ENCODE assay signal across 8 cellular contexts in genomic region chr6:73969982-73970960, GRCh38.
DNase-seq lines count a peak whose midpoint lies in the region; ATAC-seq and TF ChIP-seq lines count a peak whose summit lies in the region.

No MANE protein-coding gene starts in this region.

- in situ Hi-C loops in GM23248 (cut with MboI) = no loop called here

- H3F3A ChIP-seq in GM23248 (ENCODE audit: insufficient read depth) = no peaks in the 10 kb centered on the region

- H3K4me1 ChIP-seq in GM23248 (ENCODE audit: insufficient read depth) (peaks cover 15% of the 10 kb centered on the region; the same call in 1 of the 2 replicates), endodermal cell (ENCODE audit: control insufficient read depth, insufficient read depth, low read length) (no peaks in the 10 kb centered on the region)

- H3K79me2 ChIP-seq in GM23248 (ENCODE audit: insufficient read depth) = no peaks in the 10 kb centered on the region

- no peaks in the 10 kb centered on the region for H3K4me1 Mint-ChIP-seq in endodermal cell

- no peak overlapping the region for H3K4me3 ChIP-seq in GM23248
- no peak overlapping the region for H3K4me3 ChIP-seq in endodermal cell (ENCODE audit: low read length)

- TF ChIP-seq CTCF in AG09319 (IDR thresholded peaks at IDR 0.05; ENCODE audit: low read depth, low read length) = peak; percentile 70
- peak; percentile 85 for TF ChIP-seq CTCF in endodermal cell (conservative IDR thresholded peaks at IDR 0.05)

- H3K9ac ChIP-seq in GM23248 (no peak overlapping the region), endodermal cell (ENCODE audit: extremely low read depth, low read length, poor library complexity, severe bottlenecking) (no peak overlapping the region)

- no peaks in the 10 kb centered on the region for H3K9me3 Mint-ChIP-seq in endodermal cell

- DNase-seq in AG09319 (ENCODE audit: extremely low read depth, low read depth) (no peak), GM23248 (peak; percentile 78), NCI-H69 (lab: John Stamatoyannopoulos, UW) (peak; percentile 29), endodermal cell (peak; percentile 49), midbrain (lab: John Stamatoyannopoulos, UW) (peak; percentile 9)
- no peak for DNase-seq in activated CD4-positive, alpha-beta T cell treated with anti-CD3 and anti-CD28 coated beads, Interleukin-2, amount 50 U/mL, for 48 hours

- H3K27ac Mint-ChIP-seq in endodermal cell = no peak overlapping the region

- no peaks in the 10 kb centered on the region for H3K27me3 Mint-ChIP-seq in endodermal cell (ENCODE audit: insufficient read depth)

- no peaks in the 10 kb centered on the region for H3K36me3 ChIP-seq in GM23248 (ENCODE audit: low read depth)
- H3K36me3 ChIP-seq in endodermal cell (ENCODE audit: control insufficient read depth, insufficient read depth, low read length) = no peaks in the 10 kb centered on the region

- H3K4me2 ChIP-seq in GM23248 (ENCODE audit: unreplicated experiment) = no peak overlapping the region

- 52 to 55% methylated on average over 7 of the region's 7 CpGs for WGBS in GM23248 (ENCODE audit: low coverage in 1 of 2, low lambda C conversion rate in 2 of 2, missing lambda C conversion rate in 2 of 2), 2 experiments
- 77 to 78% methylated on average over 5 to 6 of the region's 7 CpGs for WGBS in endodermal cell (ENCODE audit: insufficient coverage in 1 of 2, insufficient read length in 1 of 2), 2 experiments

- peak overlapping the region; percentile 29; the same call in 1 of the 2 replicates for H2AFZ ChIP-seq in GM23248

- no peak overlapping the region for H3K27ac ChIP-seq in GM23248
- no peak overlapping the region for H3K27ac ChIP-seq in endodermal cell (ENCODE audit: low read depth, low read length)

- no peaks in the 10 kb centered on the region for H3K27me3 ChIP-seq in GM23248 (replicated peaks; ENCODE audit: insufficient read depth)
- H3K27me3 ChIP-seq in endodermal cell (ENCODE audit: control insufficient read depth, insufficient read depth, low read length, poor library complexity, severe bottlenecking) = no peaks in the 10 kb centered on the region

- H3K9me3 ChIP-seq in GM23248 (ENCODE audit: low read depth) (no peaks in the 10 kb centered on the region), endodermal cell (ENCODE audit: control insufficient read depth, low read length) (no peaks in the 10 kb centered on the region)

- no peak overlapping the region for H3K4me3 Mint-ChIP-seq in endodermal cell

- ATAC-seq in GM19397 (IDR thresholded peaks at IDR 0.05; ENCODE audit: unreplicated experiment) (no peak), HG03039 (IDR thresholded peaks at IDR 0.05; ENCODE audit: unreplicated experiment) (no peak)

- no peaks in the 10 kb centered on the region for H3K9me2 ChIP-seq in GM23248 (ENCODE audit: insufficient read depth)

- H3K36me3 Mint-ChIP-seq in endodermal cell (ENCODE audit: low read depth) = no peaks in the 10 kb centered on the region

- no peaks in the 10 kb centered on the region for H4K20me1 ChIP-seq in GM23248 (ENCODE audit: insufficient read depth)

Comparison
In these comparisons a context has a peak if more than half of its experiments do, and no peak if none do; other contexts are left out.
1. DNase-seq: peak in GM23248 (single experiment), NCI-H69 (single experiment), endodermal cell (single experiment) and midbrain (single experiment); none in AG09319 (single experiment) and activated CD4-positive, alpha-beta T cell treated with anti-CD3 and anti-CD28 coated beads, Interleukin-2, amount 50 U/mL, for 48 hours (0 of 2).